15 cellular contexts compared by ENCODE assay signal in the genomic region with DNA sequence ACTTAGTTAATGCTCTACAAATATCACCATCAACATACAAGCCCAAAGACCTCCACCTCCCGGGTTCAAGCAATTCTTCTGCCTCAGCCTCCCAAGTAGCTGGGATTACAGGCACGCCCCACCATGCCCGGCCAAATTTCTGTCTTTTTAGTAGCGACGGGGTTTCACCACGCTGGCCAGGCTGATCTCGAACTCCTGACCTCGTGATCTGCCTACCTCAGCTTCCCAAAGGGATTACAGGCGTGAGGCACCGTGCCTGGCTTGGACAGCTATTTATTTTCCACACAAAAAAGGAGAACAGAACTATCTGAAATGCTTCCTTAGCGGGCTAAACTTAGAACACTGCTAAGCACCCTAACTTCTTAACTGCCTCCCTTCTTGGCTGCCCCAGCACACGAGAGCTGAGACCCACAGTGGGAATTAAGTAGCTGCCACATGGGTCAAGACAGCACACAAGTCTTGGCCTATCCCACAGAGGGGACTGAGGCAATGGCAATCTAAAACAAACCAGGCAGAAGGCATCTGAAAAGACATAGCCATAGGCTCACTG. TPM values are rescaled to one million over a fixed set of nuclear protein-coding genes. Genes with fewer than 3 reads are reported as not detected.
DNase-seq lines count a peak whose midpoint lies in the region; ATAC-seq and TF ChIP-seq lines count a peak whose summit lies in the region.
"Had no signal": no experiment of that assay in that cellular context is flagged by ENCODE, and none has a peak within 500 bp of the region (broad histone marks: within the 10 kb centered on the region; RNA-seq: fewer than 3 reads in every experiment).

No MANE protein-coding gene starts in this region.

- H3K9me3 ChIP-seq in CD4-positive, alpha-beta T cell (ENCODE audit: control insufficient read depth, low read length), result no peaks in the 10 kb centered on the region
- H3K9me3 ChIP-seq: pancreas had no signal

- H3K4me1 Mint-ChIP-seq in CD4-positive, alpha-beta T cell (ENCODE audit: low read depth), result peaks cover 84% of the 10 kb centered on the region
- peaks cover 82% of the 10 kb centered on the region for H3K4me1 Mint-ChIP-seq in activated naive CD8-positive, alpha-beta T cell treated with anti-CD3 and anti-CD28 coated beads for 36 hours
- H3K4me1 Mint-ChIP-seq in natural killer cell treated with Interleukin-12 subunit alpha and Interleukin-12 subunit beta and Interleukin-15 and Interleukin-18, amount 100 ng/mL, for 72 hours (ENCODE audit: low read depth in 2 of 2), result peaks cover 74 to 83% of the 10 kb centered on the region in 2 donors
- H3K4me1 Mint-ChIP-seq: brain had no signal

- peaks cover 5% of the 10 kb centered on the region for H3K9me3 Mint-ChIP-seq in CD4-positive, alpha-beta T cell
- no peaks in the 10 kb centered on the region for H3K9me3 Mint-ChIP-seq in activated naive CD8-positive, alpha-beta T cell treated with anti-CD3 and anti-CD28 coated beads for 36 hours
- no peaks in the 10 kb centered on the region for H3K9me3 Mint-ChIP-seq in natural killer cell treated with Interleukin-12 subunit alpha and Interleukin-12 subunit beta and Interleukin-15 and Interleukin-18, amount 100 ng/mL, for 72 hours

- H3K36me3 Mint-ChIP-seq in CD4-positive, alpha-beta T cell (ENCODE audit: low read depth), result peaks cover 96% of the 10 kb centered on the region
- peaks cover 84% of the 10 kb centered on the region for H3K36me3 Mint-ChIP-seq in activated naive CD8-positive, alpha-beta T cell treated with anti-CD3 and anti-CD28 coated beads for 36 hours
- H3K36me3 Mint-ChIP-seq in natural killer cell treated with Interleukin-12 subunit alpha and Interleukin-12 subunit beta and Interleukin-15 and Interleukin-18, amount 100 ng/mL, for 72 hours, result peaks cover 80% of the 10 kb centered on the region
- H3K36me3 Mint-ChIP-seq: brain had no signal

- intact Hi-C loops in CD4-positive, alpha-beta T cell (cut with DNase I, micrococcal nuclease), result loop anchor here in 1 of 2 experiments (2.0 to 10.0 kb wide), 2 partner anchors 14 to 1094 kb away; no protein-coding TSS in a partner anchor

- H3K27me3 ChIP-seq in CD4-positive, alpha-beta T cell (ENCODE audit: control insufficient read depth, insufficient read depth, low read length), result no peaks in the 10 kb centered on the region
- H3K27me3 ChIP-seq: pancreas had no signal

- H3K4me3 Mint-ChIP-seq in CD4-positive, alpha-beta T cell, result peak overlapping the region; percentile 70
- H3K4me3 Mint-ChIP-seq in activated naive CD8-positive, alpha-beta T cell treated with anti-CD3 and anti-CD28 coated beads for 36 hours, result peak overlapping the region; percentile 68
- H3K4me3 Mint-ChIP-seq in natural killer cell treated with Interleukin-12 subunit alpha and Interleukin-12 subunit beta and Interleukin-15 and Interleukin-18, amount 100 ng/mL, for 72 hours, result peak overlapping the region; percentile 75
- H3K4me3 Mint-ChIP-seq: brain had no signal

- no peak for ATAC-seq in CD4-positive, alpha-beta T cell (ENCODE audit: poor library complexity)
- ATAC-seq in natural killer cell treated with Interleukin-12 subunit alpha and Interleukin-12 subunit beta and Interleukin-15 and Interleukin-18, amount 100 ng/mL, for 72 hours, result peak in 1 of 2 donors; percentile 7
- ATAC-seq in GM21619 (IDR thresholded peaks at IDR 0.05; ENCODE audit: unreplicated experiment), result no peak
- ATAC-seq in GM19463 (IDR thresholded peaks at IDR 0.05; ENCODE audit: unreplicated experiment), result no peak

- peak overlapping the region; percentile 96 for H3K27ac Mint-ChIP-seq in CD4-positive, alpha-beta T cell
- H3K27ac Mint-ChIP-seq in activated naive CD8-positive, alpha-beta T cell treated with anti-CD3 and anti-CD28 coated beads for 36 hours, result peak overlapping the region; percentile 89
- peak overlapping the region; percentile 99 for H3K27ac Mint-ChIP-seq in natural killer cell treated with Interleukin-12 subunit alpha and Interleukin-12 subunit beta and Interleukin-15 and Interleukin-18, amount 100 ng/mL, for 72 hours
- H3K27ac Mint-ChIP-seq: brain had no signal

- CTCF ChIA-PET in CD4-positive, alpha-beta T cell (lab: Charles Lee), result interaction anchor here (0.7 to 4.8 kb wide), 5 partner anchors 15 to 117 kb away, joined by 4 to 19 read pairs (median 5); partner anchors contain the start of gene ERMN

- TF ChIP-seq CTCF in CD4-positive, alpha-beta T cell (IDR thresholded peaks at IDR 0.05), result no peak

- H3K27me3 Mint-ChIP-seq in CD4-positive, alpha-beta T cell, result no peaks in the 10 kb centered on the region
- no peaks in the 10 kb centered on the region for H3K27me3 Mint-ChIP-seq in activated naive CD8-positive, alpha-beta T cell treated with anti-CD3 and anti-CD28 coated beads for 36 hours
- no peaks in the 10 kb centered on the region for H3K27me3 Mint-ChIP-seq in natural killer cell treated with Interleukin-12 subunit alpha and Interleukin-12 subunit beta and Interleukin-15 and Interleukin-18, amount 100 ng/mL, for 72 hours

- POLR2A ChIA-PET in CD4-positive, alpha-beta T cell (lab: Charles Lee), result interaction anchor here (0.6 to 6.1 kb wide), 17 partner anchors 10 to 457 kb away, joined by 3 to 384 read pairs (median 6); partner anchors contain the start of genes ACVR1 and CYTIP

- peak overlapping the region; percentile 69 for H3K27ac ChIP-seq in CD4-positive, alpha-beta T cell (ENCODE audit: low read depth, low read length)
- H3K27ac ChIP-seq: C4-2B had no signal

- no peak for DNase-seq in CD4-positive, alpha-beta T cell
- DNase-seq in Kasumi-1 (lab: John Stamatoyannopoulos, UW) (peak; percentile 35 to 52), HCEC 1CT (no peak)
- DNase-seq in activated naive CD8-positive, alpha-beta T cell treated with anti-CD3 and anti-CD28 coated beads for 36 hours, result no peak
- DNase-seq in natural killer cell treated with Interleukin-12 subunit alpha and Interleukin-12 subunit beta and Interleukin-15 and Interleukin-18, amount 100 ng/mL, for 72 hours (ENCODE audit: low spot score), result no peak
- DNase-seq: effector CD8-positive, alpha-beta T cell; mesendoderm; pancreas; stimulated activated CD4-positive, alpha-beta T cell treated with anti-CD3 and anti-CD28 coated beads, Interleukin-15, amount 100 ng/mL, for 24 hours had no signal

RNA-seq across cellular contexts. Expression of gene CYTIP, which starts 24.8 kb away (rescaled TPM):
- 100 to 1,000 TPM; 474 to 490 TPM for total RNA-seq in CD4-positive, alpha-beta T cell
- total RNA-seq in activated naive CD8-positive, alpha-beta T cell treated with anti-CD3 and anti-CD28 coated beads for 36 hours, result 100 to 1,000 TPM; 302 to 304 TPM
- total RNA-seq in natural killer cell treated with Interleukin-12 subunit alpha and Interleukin-12 subunit beta and Interleukin-15 and Interleukin-18, amount 100 ng/mL, for 72 hours, result 1,000 to 10,000 TPM in 1 of 2 donors, 100 to 1,000 TPM in 1; 755 to 1,319 TPM
- total RNA-seq: HT-29, SK-MEL-5 had no signal

Comparison
In these comparisons a context has a peak if more than half of its experiments do, and no peak if none do; other contexts are left out.
1. DNase-seq: peak in Kasumi-1 (2 of 2); none in CD4-positive, alpha-beta T cell (0 of 10), activated naive CD8-positive, alpha-beta T cell treated with anti-CD3 and anti-CD28 coated beads for 36 hours (single experiment), natural killer cell treated with Interleukin-12 subunit alpha and Interleukin-12 subunit beta and Interleukin-15 and Interleukin-18, amount 100 ng/mL, for 72 hours (single experiment) and HCEC 1CT (single experiment).
2. Peak in every context shown above with its lines, with median percentiles within 50 percentile points of each other: H3K27ac Mint-ChIP-seq and H3K4me3 Mint-ChIP-seq.